In the genomic region with DNA sequence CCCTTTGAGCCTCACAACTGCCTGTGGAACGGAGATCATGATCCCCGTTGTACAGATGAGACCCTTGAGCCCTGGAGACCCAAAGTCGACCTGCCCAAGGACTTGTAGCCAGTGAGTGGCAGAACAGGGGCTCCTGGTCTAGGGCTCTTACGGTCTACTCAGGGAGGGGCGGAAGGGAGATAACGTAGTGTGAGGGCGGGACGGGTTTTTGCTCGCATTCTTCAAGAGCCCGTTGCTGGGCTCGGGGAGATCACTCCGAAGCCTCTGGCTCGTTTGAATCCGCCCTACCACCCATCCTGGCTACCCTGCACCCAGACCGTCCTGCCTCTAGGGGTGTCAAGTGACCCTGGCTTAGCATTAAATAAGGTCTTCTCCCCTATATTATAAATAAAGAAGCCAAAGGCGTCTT, we compare ENCODE assay signal across 8 cellular contexts. TPM values are rescaled to one million over a fixed set of nuclear protein-coding genes. Genes with fewer than 3 reads are reported as not detected.
A peak's percentile ranks its signal among the peaks of the same experiment; 100 is the strongest.
DNase-seq lines count a peak whose midpoint lies in the region; ATAC-seq, FAIRE-seq and TF ChIP-seq lines count a peak whose summit lies in the region.

No MANE protein-coding gene starts in this region.

- peak overlapping the region; percentile 48 for H3K27ac ChIP-seq in GM12878 (ENCODE audit: control insufficient read depth, insufficient read depth)
- H3K27ac ChIP-seq in iPS-18a (ENCODE audit: low read length) = no peak overlapping the region
- peak overlapping the region; percentile 99 for H3K27ac ChIP-seq in skeletal muscle tissue (ENCODE audit: low read depth, low read length)

- CTCF ChIA-PET in GM12878 (lab: Yijun Ruan, JAX) = interaction anchor here (0.9 kb wide), 1 partner anchor 14 kb away, joined by 3 read pairs; no protein-coding TSS in a partner anchor

- in situ Hi-C loops in GM12878 (cut with MboI) = no loop called here

- TF ChIP-seq CTCF in AG10803 (conservative IDR thresholded peaks at IDR 0.05; ENCODE audit: low read length) (peak; percentile 42), GM12878 (IDR thresholded peaks at IDR 0.05 in 2 of 3, conservative IDR thresholded peaks at IDR 0.05 in 1 of 3; ENCODE audit: control insufficient read depth in 2 of 3, extremely low read depth in 1 of 3, insufficient read depth in 1 of 3, low read depth in 3 of 3, low read length in 3 of 3) (peak; percentile 9 to 29 (median 16); a peak in 2 of 6 replicates)

- SMC1A ChIA-PET in GM12878 (lab: Charles Lee; ENCODE audit: uncharacterized antibody, unreplicated experiment) = interaction anchor here (1.3 to 2.6 kb wide), 2 partner anchors 12 kb away, joined by 5 to 8 read pairs; no protein-coding TSS in a partner anchor

- peak; percentile 6 for ATAC-seq in GM18505 (IDR thresholded peaks at IDR 0.05; ENCODE audit: unreplicated experiment)
- ATAC-seq in HG03439 (IDR thresholded peaks at IDR 0.05; ENCODE audit: unreplicated experiment) = peak; percentile 5
- peak; percentile 53 for ATAC-seq in GM12878

- H3K4me2 ChIP-seq in GM12878 (ENCODE audit: control insufficient read depth, insufficient read depth) = peak overlapping the region; percentile 67

- H3K4me1 ChIP-seq in GM12878 (ENCODE audit: control insufficient read depth, insufficient read depth, low read length) = peaks cover 12% of the 10 kb centered on the region
- H3K4me1 ChIP-seq in iPS-18a (ENCODE audit: control insufficient read depth, low read depth, low read length) = peaks cover 12% of the 10 kb centered on the region
- H3K4me1 ChIP-seq in skeletal muscle tissue (ENCODE audit: control insufficient read depth in 3 of 3, insufficient read depth in 3 of 3, low read length in 3 of 3) = peaks cover 59 to 69% (median 60%) of the 10 kb centered on the region in 3 donors

- POLR2A ChIA-PET in GM12878 (lab: Charles Lee) = interaction anchor here (0.6 to 2.7 kb wide), 10 partner anchors 35 to 1349 kb away, joined by 3 to 27 read pairs (median 4); a partner anchor contains a TSS

- no peak for TF ChIP-seq EP300 in GM12878 (IDR thresholded peaks at IDR 0.05; ENCODE audit: borderline replicate concordance in 1 of 2, control insufficient read depth in 1 of 2, low read depth in 2 of 2, low read length in 2 of 2)

- TF ChIP-seq POLR2A in GM18505 (IDR thresholded peaks at IDR 0.05; ENCODE audit: borderline replicate concordance, extremely low read depth, insufficient read depth, insufficient read length) (no peak), GM12878 (IDR thresholded peaks at IDR 0.05; ENCODE audit: low read depth, low read length) (no peak)

- BruUV-seq in GM12878 (replicated peaks; lab: Mats Ljungman, UMichigan) = no TSS peak

- H2AFZ ChIP-seq in GM12878 (ENCODE audit: control insufficient read depth, low read depth, low read length) = peak overlapping the region; percentile 77

- H3K36me3 ChIP-seq in GM12878 (ENCODE audit: control insufficient read depth in 2 of 2, insufficient read depth in 2 of 2, low read length in 1 of 2) (no peaks in the 10 kb centered on the region), iPS-18a (ENCODE audit: control insufficient read depth, low read depth, low read length) (no peaks in the 10 kb centered on the region), skeletal muscle tissue (ENCODE audit: control insufficient read depth in 3 of 3, insufficient read depth in 3 of 3, low read length in 3 of 3) (no peaks in the 10 kb centered on the region)

- peaks cover 7% of the 10 kb centered on the region; the same call in 1 of the 2 replicates for H4K20me1 ChIP-seq in GM12878 (ENCODE audit: control insufficient read depth, insufficient read depth)

- WGBS in GM12878 (ENCODE audit: insufficient coverage, insufficient replicate concordance, low lambda C conversion rate, missing lambda C conversion rate) = 6% methylated on average over 16 of the region's 16 CpGs

- H3K27me3 ChIP-seq in GM12878 (replicated peaks in 1 of 2; ENCODE audit: control insufficient read depth in 2 of 2, insufficient read depth in 2 of 2, low read length in 1 of 2) (no peaks in the 10 kb centered on the region), iPS-18a (ENCODE audit: control insufficient read depth, insufficient read depth, low read length) (peaks cover 31% of the 10 kb centered on the region), skeletal muscle tissue (ENCODE audit: control insufficient read depth in 3 of 3, insufficient read depth in 3 of 3, low read length in 3 of 3) (no peaks in the 10 kb centered on the region)

- RAD21 ChIA-PET in GM12878 (lab: Charles Lee; ENCODE audit: unreplicated experiment) = interaction anchor here (0.6 to 1.6 kb wide), 3 partner anchors 15 to 395 kb away, joined by 3 to 13 read pairs (median 3); no protein-coding TSS in a partner anchor

- no peak for TF ChIP-seq RAD21 in GM12878 (IDR thresholded peaks at IDR 0.05; ENCODE audit: insufficient read depth, low read depth, low read length)

- DNase-seq in AG10803 (ENCODE audit: low read depth) (peak; percentile 76), SK-N-DZ (ENCODE audit: low spot score) (peak; percentile 40), GM12878 (ENCODE audit: low read depth, low spot score) (no peak), T1000 (lab: John Stamatoyannopoulos, UW) (no peak)

- H3K9ac ChIP-seq in GM12878 (ENCODE audit: control insufficient read depth, insufficient read depth, low read length) (peak overlapping the region; percentile 68), iPS-18a (ENCODE audit: low read length) (peak overlapping the region; percentile 66), skeletal muscle tissue (ENCODE audit: low read depth in 1 of 3, low read length in 3 of 3) (peak overlapping the region; percentile 98 to 99 (median 99))

- peaks cover 7% of the 10 kb centered on the region for H3K79me2 ChIP-seq in GM12878 (ENCODE audit: control insufficient read depth, insufficient read depth, low read length)

- intact Hi-C loops in GM12878 (cut with micrococcal nuclease; ENCODE audit: unreplicated experiment) = loop anchor here (2.0 to 10.0 kb wide), 3 partner anchors 69 to 277 kb away; a partner anchor contains a TSS

- H3K9me3 ChIP-seq in GM12878 (replicated peaks; ENCODE audit: control insufficient read depth, insufficient read depth, low read length) (no peaks in the 10 kb centered on the region), iPS-18a (ENCODE audit: control insufficient read depth, low read depth, low read length) (no peaks in the 10 kb centered on the region), skeletal muscle tissue (ENCODE audit: control insufficient read depth in 3 of 3, low read length in 3 of 3) (no peaks in the 10 kb centered on the region)

- peak overlapping the region; percentile 96 for H3K4me3 ChIP-seq in AG10803 (ENCODE audit: low read length)
- H3K4me3 ChIP-seq in GM12878 = peak overlapping the region; percentile 78
- peak overlapping the region; percentile 89 for H3K4me3 ChIP-seq in iPS-18a (ENCODE audit: low read length)
- H3K4me3 ChIP-seq in skeletal muscle tissue (ENCODE audit: low read length in 3 of 3) = peak overlapping the region; percentile 96 to 99 (median 98)

- FAIRE-seq in GM12878 (lab: Jason Lieb, UNC) = no peak

RNA-seq across cellular contexts. Expression of a gene that starts 0.6 kb away (rescaled TPM):
- polyA plus RNA-seq in SK-N-DZ (2014; cell fraction: cytosol; rRNA removed) = 5.7 and 7.4 TPM in 2 replicates
- 13.1 and 17.3 TPM in 2 replicates for polyA plus RNA-seq in SK-N-DZ (2014; cell fraction: nucleus; rRNA removed)
- 60.8 and 75.2 TPM in 2 replicates for total RNA-seq in GM12878 (2013; cell fraction: nucleolus; rRNA removed)
- total RNA-seq in GM12878 (2014; rRNA removed) (8.7 and 9.1 TPM in 2 replicates), GM12878 (2014; rRNA removed; fragmentation: Illumina TruSeq; extraction: Trizol) (5.6 and 6.6 TPM in 2 replicates), GM12878 (2021) (13.9 and 14.7 TPM in 2 replicates), skeletal muscle tissue (37.6 TPM)
- 4.5 TPM for polyA plus RNA-seq in GM12878 (2011; ENCODE audit: low read depth)
- polyA plus RNA-seq in GM12878 (2011; rRNA removed) (6.6 and 11.4 TPM in 2 replicates), GM12878 (2014; fragmentation: Illumina TruSeq; extraction: Trizol) (6.0 and 7.1 TPM in 2 replicates), GM12878 (2014; fragmentation: Nextera tagmentation; extraction: Ambion mirVana) (1 to 10 TPM; 1.2 to 1.4 TPM), GM12878 (2014; rRNA removed) (8.5 and 8.8 TPM in 2 replicates), GM12878 (2016; fragmentation: Nextera tagmentation; extraction: Ambion mirVana) (1 to 10 TPM; 7.6 to 8.7 TPM)
- polyA plus RNA-seq in GM12878 (2011; cell fraction: cytosol; rRNA removed) = 10.7 and 10.8 TPM in 2 replicates
- polyA plus RNA-seq in GM12878 (2011; cell fraction: nucleus; rRNA removed) = 38.9 and 40.6 TPM in 2 replicates
- polyA plus RNA-seq in GM12878 (2012) = 7.6 and 8.4 TPM in 2 replicates
- 23.0 and 25.4 TPM in 2 replicates for polyA minus RNA-seq in GM12878 (2011; rRNA and poly(A)+ RNA removed)
- polyA minus RNA-seq in GM12878 (2011; cell fraction: cytosol; rRNA and poly(A)+ RNA removed) = 5.7 and 6.7 TPM in 2 replicates
- 15.0 and 22.9 TPM in 2 replicates for polyA minus RNA-seq in GM12878 (2011; cell fraction: nucleus; rRNA and poly(A)+ RNA removed)

RNA-seq across cellular contexts. Expression of a gene that starts 37.5 kb away (rescaled TPM):
- polyA plus RNA-seq in SK-N-DZ (2014; cell fraction: cytosol; rRNA removed) = 32.5 and 34.1 TPM in 2 replicates
- 28.6 and 30.1 TPM in 2 replicates for polyA plus RNA-seq in SK-N-DZ (2014; cell fraction: nucleus; rRNA removed)
- total RNA-seq in GM12878 (2013; cell fraction: nucleolus; rRNA removed) = 0.90 and 1.7 TPM in 2 replicates
- 0.16 and 0.17 TPM in 2 replicates for total RNA-seq in GM12878 (2014; rRNA removed)
- 0.09 TPM in 1 of 2 replicates, not detected in the other for total RNA-seq in GM12878 (2014; rRNA removed; fragmentation: Illumina TruSeq; extraction: Trizol)
- 0.44 and 0.48 TPM in 2 replicates for total RNA-seq in GM12878 (2021)
- 0.14 TPM for polyA plus RNA-seq in GM12878 (2011; ENCODE audit: low read depth)
- polyA plus RNA-seq in GM12878 (2011; rRNA removed) = 0.06 and 0.14 TPM in 2 replicates
- 0.18 and 0.40 TPM in 2 replicates for polyA plus RNA-seq in GM12878 (2011; cell fraction: cytosol; rRNA removed)
- polyA plus RNA-seq in GM12878 (2011; cell fraction: nucleus; rRNA removed) = 1.3 and 1.5 TPM in 2 replicates
- 0.21 and 0.39 TPM in 2 replicates for polyA plus RNA-seq in GM12878 (2012)
- polyA plus RNA-seq in GM12878 (2014; fragmentation: Illumina TruSeq; extraction: Trizol) = 0.04 TPM in 1 of 2 replicates, not detected in the other
- polyA plus RNA-seq in GM12878 (2014; fragmentation: Nextera tagmentation; extraction: Ambion mirVana) = not detected
- polyA plus RNA-seq in GM12878 (2014; rRNA removed) = 0.27 and 0.31 TPM in 2 replicates
- polyA plus RNA-seq in GM12878 (2016; fragmentation: Nextera tagmentation; extraction: Ambion mirVana) = under 1 TPM; 0.04 to 0.07 TPM
- 0.21 TPM in 1 of 2 replicates, not detected in the other for polyA minus RNA-seq in GM12878 (2011; rRNA and poly(A)+ RNA removed)
- polyA minus RNA-seq in GM12878 (2011; cell fraction: cytosol; rRNA and poly(A)+ RNA removed) = not detected in 2 replicates
- 0.12 and 0.29 TPM in 2 replicates for polyA minus RNA-seq in GM12878 (2011; cell fraction: nucleus; rRNA and poly(A)+ RNA removed)
- total RNA-seq in skeletal muscle tissue = 18.8 TPM

RNA-seq across cellular contexts. Expression of a gene that starts 43.0 kb away (rescaled TPM):
- 2.1 and 2.7 TPM in 2 replicates for polyA plus RNA-seq in SK-N-DZ (2014; cell fraction: cytosol; rRNA removed)
- polyA plus RNA-seq in SK-N-DZ (2014; cell fraction: nucleus; rRNA removed) = 1.1 and 2.1 TPM in 2 replicates
- total RNA-seq in GM12878 (2013; cell fraction: nucleolus; rRNA removed) = 8.5 and 9.0 TPM in 2 replicates
- total RNA-seq in GM12878 (2014; rRNA removed) (2.6 and 4.2 TPM in 2 replicates), GM12878 (2014; rRNA removed; fragmentation: Illumina TruSeq; extraction: Trizol) (1.3 TPM in 2 replicates), GM12878 (2021) (8.9 and 9.7 TPM in 2 replicates), skeletal muscle tissue (2.6 TPM)
- 2.6 TPM for polyA plus RNA-seq in GM12878 (2011; ENCODE audit: low read depth)
- polyA plus RNA-seq in GM12878 (2011; rRNA removed) (0.39 and 0.96 TPM in 2 replicates), GM12878 (2014; fragmentation: Illumina TruSeq; extraction: Trizol) (2.4 and 4.3 TPM in 2 replicates), GM12878 (2014; fragmentation: Nextera tagmentation; extraction: Ambion mirVana) (under 1 TPM; 0.55 to 0.95 TPM), GM12878 (2014; rRNA removed) (5.0 and 6.5 TPM in 2 replicates), GM12878 (2016; fragmentation: Nextera tagmentation; extraction: Ambion mirVana) (1 to 10 TPM; 6.0 to 6.9 TPM)
- 2.7 and 4.1 TPM in 2 replicates for polyA plus RNA-seq in GM12878 (2011; cell fraction: cytosol; rRNA removed)
- polyA plus RNA-seq in GM12878 (2011; cell fraction: nucleus; rRNA removed) = 4.0 and 4.5 TPM in 2 replicates
- 5.3 and 5.4 TPM in 2 replicates for polyA plus RNA-seq in GM12878 (2012)
- 4.3 and 10.5 TPM in 2 replicates for polyA minus RNA-seq in GM12878 (2011; rRNA and poly(A)+ RNA removed)
- polyA minus RNA-seq in GM12878 (2011; cell fraction: cytosol; rRNA and poly(A)+ RNA removed) = 6.2 and 6.5 TPM in 2 replicates
- 3.6 and 6.5 TPM in 2 replicates for polyA minus RNA-seq in GM12878 (2011; cell fraction: nucleus; rRNA and poly(A)+ RNA removed)

RNA-seq across cellular contexts. Expression of a gene that starts 59.2 kb away (rescaled TPM):
- polyA plus RNA-seq in SK-N-DZ (2014; cell fraction: cytosol; rRNA removed) = not detected in 2 replicates
- polyA plus RNA-seq in SK-N-DZ (2014; cell fraction: nucleus; rRNA removed) = 0.60 and 2.4 TPM in 2 replicates
- 6.7 and 6.9 TPM in 2 replicates for total RNA-seq in GM12878 (2013; cell fraction: nucleolus; rRNA removed)
- 0.79 and 1.7 TPM in 2 replicates for total RNA-seq in GM12878 (2014; rRNA removed)
- 0.55 and 0.72 TPM in 2 replicates for total RNA-seq in GM12878 (2014; rRNA removed; fragmentation: Illumina TruSeq; extraction: Trizol)
- 0.82 and 1.7 TPM in 2 replicates for total RNA-seq in GM12878 (2021)
- polyA plus RNA-seq in GM12878 (2011; ENCODE audit: low read depth) = not detected
- 0.16 and 0.19 TPM in 2 replicates for polyA plus RNA-seq in GM12878 (2011; rRNA removed)
- 0.20 and 0.30 TPM in 2 replicates for polyA plus RNA-seq in GM12878 (2011; cell fraction: cytosol; rRNA removed)
- 3.6 and 6.1 TPM in 2 replicates for polyA plus RNA-seq in GM12878 (2011; cell fraction: nucleus; rRNA removed)
- polyA plus RNA-seq in GM12878 (2012) = 0.17 and 0.31 TPM in 2 replicates
- polyA plus RNA-seq in GM12878 (2014; fragmentation: Illumina TruSeq; extraction: Trizol) = 0.13 TPM in 1 of 2 replicates, not detected in the other
- not detected for polyA plus RNA-seq in GM12878 (2014; fragmentation: Nextera tagmentation; extraction: Ambion mirVana)
- 0.31 TPM in 1 of 2 replicates, not detected in the other for polyA plus RNA-seq in GM12878 (2014; rRNA removed)
- under 1 TPM in 1 of 2 experiments, not detected in 1; 0.39 TPM for polyA plus RNA-seq in GM12878 (2016; fragmentation: Nextera tagmentation; extraction: Ambion mirVana)
- 1.2 and 7.0 TPM in 2 replicates for polyA minus RNA-seq in GM12878 (2011; rRNA and poly(A)+ RNA removed)
- 3.2 TPM in 1 of 2 replicates, not detected in the other for polyA minus RNA-seq in GM12878 (2011; cell fraction: cytosol; rRNA and poly(A)+ RNA removed)
- polyA minus RNA-seq in GM12878 (2011; cell fraction: nucleus; rRNA and poly(A)+ RNA removed) = 12.6 and 20.4 TPM in 2 replicates
- total RNA-seq in skeletal muscle tissue = 1.6 TPM

Comparison
In these comparisons a context has a peak if more than half of its experiments do, and no peak if none do; other contexts are left out.
1. DNase-seq: peak in AG10803 (single experiment) and SK-N-DZ (single experiment); none in GM12878 (single experiment) and T1000 (single experiment).
2. Peak in every context shown above with its lines, with median percentiles within 50 percentile points of each other: H3K4me3 ChIP-seq, ATAC-seq and H3K9ac ChIP-seq.